In genomic region chr12:89140580-89141236, GRCh38 we compare ENCODE assay signal across 19 cellular contexts.
DNase-seq lines count a peak whose midpoint lies in the region; ATAC-seq, FAIRE-seq and TF ChIP-seq lines count a peak whose summit lies in the region.
"Had no signal": no experiment of that assay in that cellular context is flagged by ENCODE, and none has a peak within 500 bp of the region (broad histone marks: within the 10 kb centered on the region; RNA-seq: fewer than 3 reads in every experiment).

No MANE protein-coding gene starts in this region.

- no peak overlapping the region for H3K18ac ChIP-seq in H1 (ENCODE audit: extremely low read depth, low read length)

- no peaks in the 10 kb centered on the region for H4K20me1 ChIP-seq in H1 (replicated peaks in 1 of 2; ENCODE audit: control insufficient read depth in 1 of 2, insufficient read depth in 2 of 2, low read length in 2 of 2)

- ATAC-seq in right cardiac atrium = peak; percentile 89 to 94
- ATAC-seq in HG02588 (IDR thresholded peaks at IDR 0.05; ENCODE audit: unreplicated experiment) = no peak
- no peak for ATAC-seq in GM21381 (IDR thresholded peaks at IDR 0.05; ENCODE audit: unreplicated experiment)
- ATAC-seq in HG03378 (IDR thresholded peaks at IDR 0.05; ENCODE audit: unreplicated experiment) = no peak
- ATAC-seq: activated CD4-positive, alpha-beta T cell treated with anti-CD3 and anti-CD28 coated beads for 36 hours had no signal

- no peak overlapping the region for H2BK12ac ChIP-seq in H1 (ENCODE audit: low read depth, low read length)

- no peak overlapping the region for H3K27ac Mint-ChIP-seq in activated CD4-positive, alpha-beta memory T cell treated with anti-CD3 and anti-CD28 coated beads, Interleukin-2, amount 10 ng/mL, durations not matched to agents 7 days and 5 days
- H3K27ac Mint-ChIP-seq: activated CD4-positive, alpha-beta T cell treated with anti-CD3 and anti-CD28 coated beads for 36 hours; activated naive CD8-positive, alpha-beta T cell; T-helper 2 cell treated with Interferon-gamma antibody and Interleukin-4, amounts not matched to agents 5 μg/mL and 100 μg/mL, for 36 hours had no signal

- POLR2A ChIA-PET in H1 (lab: Charles Lee; ENCODE audit: partially characterized antibody) = no interaction called here
- POLR2A ChIA-PET in activated CD4-positive, alpha-beta memory T cell treated with anti-CD3 and anti-CD28 coated beads, Interleukin-2, amount 10 ng/mL, durations not matched to agents 7 days and 5 days (lab: Charles Lee) = interaction anchor here (0.9 kb wide), 1 partner anchor 22 kb away, joined by 4 read pairs; no protein-coding TSS in a partner anchor

- no peak overlapping the region for H3K4me3 ChIP-seq in H1 (ENCODE audit: extremely low read depth in 1 of 4, insufficient read depth in 2 of 4, low read depth in 3 of 4, low read length in 4 of 4)
- no peak overlapping the region for H3K4me3 ChIP-seq in right cardiac atrium (ENCODE audit: low read length)
- H3K4me3 ChIP-seq: HAP-1 had no signal

- H3K9ac ChIP-seq in H1 (replicated peaks in 1 of 4; ENCODE audit: extremely low read depth in 1 of 4, low read depth in 3 of 4, low read length in 3 of 4) = no peak overlapping the region

- no peak overlapping the region for H3K4me3 Mint-ChIP-seq in activated CD4-positive, alpha-beta memory T cell treated with anti-CD3 and anti-CD28 coated beads, Interleukin-2, amount 10 ng/mL, durations not matched to agents 7 days and 5 days
- H3K4me3 Mint-ChIP-seq: activated CD4-positive, alpha-beta T cell treated with anti-CD3 and anti-CD28 coated beads for 36 hours; activated naive CD8-positive, alpha-beta T cell; central memory CD8-positive, alpha-beta T cell; T-helper 2 cell treated with Interferon-gamma antibody and Interleukin-4, amounts not matched to agents 5 μg/mL and 100 μg/mL, for 36 hours had no signal

- H3K27ac ChIP-seq in H1 (ENCODE audit: low read depth, low read length) = no peak overlapping the region
- peak overlapping the region; percentile 48 for H3K27ac ChIP-seq in right cardiac atrium (ENCODE audit: low read length)
- H3K27ac ChIP-seq: neutrophil had no signal

- H4K91ac ChIP-seq in H1 (replicated peaks; ENCODE audit: insufficient read length, low read length) = no peak overlapping the region

- FAIRE-seq in H1 (lab: Jason Lieb, UNC) = no peak

- H3K4me1 ChIP-seq in H1 (replicated peaks in 1 of 4; ENCODE audit: control insufficient read depth in 3 of 4, insufficient read depth in 4 of 4, low read length in 3 of 4) (no peaks in the 10 kb centered on the region), right cardiac atrium (ENCODE audit: control insufficient read depth, insufficient read depth, low read length) (no peaks in the 10 kb centered on the region)
- H3K4me1 ChIP-seq: HAP-1 had no signal

- intact Hi-C loops in right cardiac atrium (cut with DNase I) = no loop called here

- no peak for TF ChIP-seq CTCF in H1 (IDR thresholded peaks at IDR 0.05; ENCODE audit: control extremely low read depth in 1 of 3, insufficient read depth in 1 of 3, low read depth in 1 of 3, low read length in 3 of 3)

- H3K79me1 ChIP-seq in H1 (ENCODE audit: low read depth, low read length) = no peaks in the 10 kb centered on the region

- H2BK5ac ChIP-seq in H1 (ENCODE audit: low read depth, low read length) = no peak overlapping the region

- peaks cover 8% of the 10 kb centered on the region for H3K36me3 Mint-ChIP-seq in activated CD4-positive, alpha-beta memory T cell treated with anti-CD3 and anti-CD28 coated beads, Interleukin-2, amount 10 ng/mL, durations not matched to agents 7 days and 5 days (ENCODE audit: low read depth)
- H3K36me3 Mint-ChIP-seq: activated naive CD8-positive, alpha-beta T cell had no signal

- no peak for TF ChIP-seq POLR2A in H1 (IDR thresholded peaks at IDR 0.05; ENCODE audit: control extremely low read depth in 1 of 2, low read depth in 2 of 2, low read length in 2 of 2)

- H3K23ac ChIP-seq in H1 (ENCODE audit: insufficient read length) = no peak overlapping the region

- CTCF ChIA-PET in H1 (lab: Charles Lee; ENCODE audit: partially characterized antibody) = no interaction called here
- CTCF ChIA-PET in activated CD4-positive, alpha-beta memory T cell treated with anti-CD3 and anti-CD28 coated beads, Interleukin-2, amount 10 ng/mL, durations not matched to agents 7 days and 5 days (lab: Charles Lee) = no interaction called here

- H3K4me2 ChIP-seq in H1 (ENCODE audit: insufficient read depth in 1 of 2, low read depth in 2 of 2, low read length in 2 of 2) = no peak overlapping the region

- H3K23me2 ChIP-seq in H1 (ENCODE audit: low read depth, low read length) = no peaks in the 10 kb centered on the region

- no peak overlapping the region for H3K4ac ChIP-seq in H1 (replicated peaks; ENCODE audit: insufficient read length, low read depth, low read length)

- H3K79me2 ChIP-seq in H1 (ENCODE audit: control insufficient read depth in 1 of 2, insufficient read depth in 2 of 2, low read length in 2 of 2) = no peaks in the 10 kb centered on the region

- peak; percentile 20 for DNase-seq in AG08396 (ENCODE audit: low spot score)
- peak; percentile 30 for DNase-seq in NCI-H1694 treated with DMSO at 0.1 percent for 48 hours (lab: John Stamatoyannopoulos, UW)
- DNase-seq in H1 (ENCODE audit: low read depth in 1 of 2, low spot score in 2 of 2) = no peak
- DNase-seq in right cardiac atrium = peak; percentile 49 to 81 (median 75)
- no peak for DNase-seq in activated CD4-positive, alpha-beta memory T cell treated with anti-CD3 and anti-CD28 coated beads, Interleukin-2, amount 10 ng/mL, durations not matched to agents 7 days and 5 days
- DNase-seq: activated CD4-positive, alpha-beta T cell treated with anti-CD3 and anti-CD28 coated beads for 36 hours; activated T-cell treated with anti-CD3 and anti-CD28 coated beads for 4 hours; Calu3; KBM-7; NCI-H1436 treated with DMSO at 0.1 percent for 48 hours; NCI-H82 had no signal

- TF ChIP-seq EP300 in H1 (IDR thresholded peaks at IDR 0.05; ENCODE audit: borderline replicate concordance in 1 of 2, low read depth in 2 of 2, low read length in 2 of 2) = no peak

- no peak overlapping the region for H2BK120ac ChIP-seq in H1 (replicated peaks; ENCODE audit: low read depth, low read length)

- H3K4me1 Mint-ChIP-seq in activated CD4-positive, alpha-beta memory T cell treated with anti-CD3 and anti-CD28 coated beads, Interleukin-2, amount 10 ng/mL, durations not matched to agents 7 days and 5 days = peaks cover 37% of the 10 kb centered on the region
- H3K4me1 Mint-ChIP-seq: central memory CD8-positive, alpha-beta T cell had no signal

- H3K56ac ChIP-seq in H1 (replicated peaks; ENCODE audit: insufficient read length, low read depth, low read length) = no peak overlapping the region

- H4K5ac ChIP-seq in H1 (ENCODE audit: insufficient read length, low read depth, low read length) = no peak overlapping the region

- H4K8ac ChIP-seq in H1 (ENCODE audit: extremely low read depth, insufficient read depth, low read length) = no peak overlapping the region

- no peaks in the 10 kb centered on the region for H3K27me3 Mint-ChIP-seq in activated CD4-positive, alpha-beta memory T cell treated with anti-CD3 and anti-CD28 coated beads, Interleukin-2, amount 10 ng/mL, durations not matched to agents 7 days and 5 days
- H3K27me3 Mint-ChIP-seq: activated naive CD8-positive, alpha-beta T cell had no signal

- no peak overlapping the region for H2BK15ac ChIP-seq in H1 (ENCODE audit: low read length)

- H3K27me3 ChIP-seq in H1 (replicated peaks in 1 of 4; ENCODE audit: control insufficient read depth in 3 of 4, extremely low read depth in 1 of 4, insufficient read depth in 3 of 4, low read length in 3 of 4) = no peaks in the 10 kb centered on the region
- H3K27me3 ChIP-seq in right cardiac atrium (ENCODE audit: control insufficient read depth, insufficient read depth) = no peaks in the 10 kb centered on the region
- H3K27me3 ChIP-seq: neutrophil had no signal

- no peak overlapping the region for H2AK5ac ChIP-seq in H1 (ENCODE audit: low read depth, low read length)

- H2AFZ ChIP-seq in H1 (ENCODE audit: low read length) = 0 out of 2 replicates have a peak overlapping the region, but pooled peaks have one; percentile 3

- TF ChIP-seq RAD21 in H1 (IDR thresholded peaks at IDR 0.05 in 1 of 2, conservative IDR thresholded peaks at IDR 0.05 in 1 of 2; ENCODE audit: low read depth in 2 of 2, low read length in 2 of 2) = no peak

- H3K9me3 ChIP-seq in H1 (ENCODE audit: insufficient read depth in 2 of 2, low read depth in 1 of 2, low read length in 1 of 2) (no peaks in the 10 kb centered on the region), right cardiac atrium (ENCODE audit: control insufficient read depth, low read length) (no peaks in the 10 kb centered on the region)
- H3K9me3 ChIP-seq: HAP-1, neutrophil had no signal

- H3K14ac ChIP-seq in H1 (ENCODE audit: insufficient read length) = no peak overlapping the region

- H2BK20ac ChIP-seq in H1 (ENCODE audit: low read length) = no peak overlapping the region

- WGBS in H1 (ENCODE audit: extremely low coverage in 1 of 2, insufficient coverage in 1 of 2, insufficient read length in 1 of 2, insufficient replicate concordance in 2 of 2, low coverage in 1 of 2, low lambda C conversion rate in 2 of 2, missing lambda C conversion rate in 1 of 2), 2 experiments = 92% methylated on average over 6 of the region's 6 CpGs; no CpG with 5 or more reads in 1 of the 2 experiments
- WGBS in right cardiac atrium = 53% methylated on average over 6 of the region's 6 CpGs

- no peaks in the 10 kb centered on the region for H3K36me3 ChIP-seq in H1 (ENCODE audit: control insufficient read depth in 2 of 4, insufficient read depth in 4 of 4, low read length in 3 of 4)
- H3K36me3 ChIP-seq: HAP-1, neutrophil had no signal

- no peaks in the 10 kb centered on the region for H3K9me3 Mint-ChIP-seq in activated CD4-positive, alpha-beta memory T cell treated with anti-CD3 and anti-CD28 coated beads, Interleukin-2, amount 10 ng/mL, durations not matched to agents 7 days and 5 days
- H3K9me3 Mint-ChIP-seq: central memory CD8-positive, alpha-beta T cell; T-helper 2 cell treated with Interferon-gamma antibody and Interleukin-4, amounts not matched to agents 5 μg/mL and 100 μg/mL, for 36 hours had no signal

TF ChIP-seq in H1, 55 proteins besides CTCF, POLR2A, EP300 and RAD21 (continues in another document):
- TF ChIP-seq BCL11A (IDR thresholded peaks at IDR 0.05; ENCODE audit: low read depth in 2 of 2, low read length in 2 of 2) = no peak

Comparison
In these comparisons a context has a peak if more than half of its experiments do, and no peak if none do; other contexts are left out.
1. DNase-seq: peak in AG08396 (single experiment), NCI-H1694 treated with DMSO at 0.1 percent for 48 hours (single experiment) and right cardiac atrium (3 of 3); none in H1 (0 of 2) and activated CD4-positive, alpha-beta memory T cell treated with anti-CD3 and anti-CD28 coated beads, Interleukin-2, amount 10 ng/mL, durations not matched to agents 7 days and 5 days (single experiment).
2. ATAC-seq: peak in right cardiac atrium (2 of 2); none in HG02588 (single experiment), GM21381 (single experiment) and HG03378 (single experiment).